ENCODE assay signal across 8 cellular contexts in genomic region chr1:179025975-179026812, GRCh38. TPM values are rescaled to one million over a fixed set of nuclear protein-coding genes. Genes with fewer than 3 reads are reported as not detected.
DNase-seq lines count a peak whose midpoint lies in the region; ATAC-seq, FAIRE-seq and TF ChIP-seq lines count a peak whose summit lies in the region.

No MANE protein-coding gene starts in this region.

- no peaks in the 10 kb centered on the region for H3K9me3 ChIP-seq in right cardiac atrium (ENCODE audit: control insufficient read depth, low read length)

- DNase-seq in GM12892 (ENCODE audit: insufficient read length) = peak; percentile 60
- DNase-seq in HFFc6 = peak; percentile 18
- peak; percentile 91 for DNase-seq in NAMALWA (ENCODE audit: low spot score)
- DNase-seq in T-helper 1 cell = peak; percentile 49 to 76 (median 61)
- peak; percentile 60 for DNase-seq in amniotic epithelial cell (ENCODE audit: low read depth)
- peak; percentile 79 to 91 (median 89) for DNase-seq in right cardiac atrium
- no peak for DNase-seq in retinal pigment epithelial cell (ENCODE audit: low read depth)
- DNase-seq in middle frontal gyrus (ENCODE audit: extremely low spot score, low spot score) = no peak

- H3K27ac ChIP-seq in right cardiac atrium (ENCODE audit: low read length) = peak overlapping the region; percentile 99

- peak; percentile 51; the same call in 1 of the 2 replicates for TF ChIP-seq POLR2A in GM12892 (IDR thresholded peaks at IDR 0.05; ENCODE audit: low read depth, low read length)

- under 1% methylated on average over 107 of the region's 110 CpGs for WGBS in right cardiac atrium

- peak; percentile 14 for TF ChIP-seq CTCF in HFFc6 (IDR thresholded peaks at IDR 0.05)
- no peak for TF ChIP-seq CTCF in retinal pigment epithelial cell (conservative IDR thresholded peaks at IDR 0.05; ENCODE audit: low read depth, low read length)

- peaks cover 50% of the 10 kb centered on the region for H3K4me1 Mint-ChIP-seq in HFFc6 (ENCODE audit: low read depth)

- H3K27ac Mint-ChIP-seq in HFFc6 = peak overlapping the region; percentile 81

- peak overlapping the region; percentile 93 for H3K4me3 Mint-ChIP-seq in HFFc6

- peaks cover 2% of the 10 kb centered on the region for H3K4me1 ChIP-seq in right cardiac atrium (ENCODE audit: control insufficient read depth, insufficient read depth, low read length)

- intact Hi-C loops in right cardiac atrium (cut with DNase I) = no loop called here

- peaks cover 4% of the 10 kb centered on the region for H3K27me3 Mint-ChIP-seq in HFFc6 (ENCODE audit: insufficient read depth)

- no peaks in the 10 kb centered on the region for H3K9me3 Mint-ChIP-seq in HFFc6

- peak; percentile 86 to 89 for ATAC-seq in right cardiac atrium

- no peaks in the 10 kb centered on the region for H3K27me3 ChIP-seq in right cardiac atrium (ENCODE audit: control insufficient read depth, insufficient read depth)

- H3K4me3 ChIP-seq in right cardiac atrium (ENCODE audit: low read length) = peak overlapping the region; percentile 99
- H3K4me3 ChIP-seq in retinal pigment epithelial cell (ENCODE audit: low read length) = peak overlapping the region; percentile 78

- peak; percentile 53 for FAIRE-seq in GM12892 (lab: Jason Lieb, UNC)

- no peaks in the 10 kb centered on the region for H3K36me3 Mint-ChIP-seq in HFFc6 (ENCODE audit: low read depth)

RNA-seq across cellular contexts. Expression of gene FAM20B, which starts 0.5 kb away (rescaled TPM):
- 11.4 TPM for polyA plus RNA-seq in GM12892 (2012; ENCODE audit: missing spikeins)
- 10 to 100 TPM; 58.4 to 65.7 (median 61.5) TPM for total RNA-seq in HFFc6 (2021; fragmentation: NEBNext Ultra II Directional; extraction: Animal tissue kit (Norgen Biotek cat#: 25700))
- total RNA-seq in right cardiac atrium = 10 to 100 TPM; 59.0 to 81.3 (median 62.1) TPM
- 24.2 TPM for polyA plus RNA-seq in right cardiac atrium

RNA-seq across cellular contexts. Expression of gene TOR3A, which starts 55.7 kb away (rescaled TPM):
- polyA plus RNA-seq in GM12892 (2012; ENCODE audit: missing spikeins) = 25.1 TPM
- 10 to 100 TPM; 21.4 to 27.6 (median 24.5) TPM for total RNA-seq in HFFc6 (2021; fragmentation: NEBNext Ultra II Directional; extraction: Animal tissue kit (Norgen Biotek cat#: 25700))
- total RNA-seq in right cardiac atrium = 10 to 100 TPM; 11.8 to 12.5 (median 11.9) TPM
- polyA plus RNA-seq in right cardiac atrium = 6.7 TPM

Comparison
In these comparisons a context has a peak if more than half of its experiments do, and no peak if none do; other contexts are left out.
1. DNase-seq: peak in GM12892 (single experiment), HFFc6 (single experiment), NAMALWA (single experiment), T-helper 1 cell (5 of 5), amniotic epithelial cell (single experiment) and right cardiac atrium (3 of 3); none in retinal pigment epithelial cell (single experiment) and middle frontal gyrus (single experiment).